In genomic region chr7:22855049-22855392, GRCh38 we compare ENCODE assay signal across 8 cellular contexts. TPM values are rescaled to one million over a fixed set of nuclear protein-coding genes. Genes with fewer than 3 reads are reported as not detected.
DNase-seq lines count a peak whose midpoint lies in the region; ATAC-seq, FAIRE-seq and TF ChIP-seq lines count a peak whose summit lies in the region.

No MANE protein-coding gene starts in this region.

- H3K4me3 ChIP-seq in stomach, result peak overlapping the region; percentile 70 to 79 (median 74)

- TF ChIP-seq CTCF in foreskin keratinocyte (conservative IDR thresholded peaks at IDR 0.05) (peak; percentile 4), stomach (IDR thresholded peaks at IDR 0.05) (no peak)

- FAIRE-seq in RCC 7860 (lab: Jason Lieb, UNC), result no peak

- peaks cover 1% of the 10 kb centered on the region for H3K27me3 Mint-ChIP-seq in activated CD4-positive, alpha-beta T cell treated with anti-CD3 and anti-CD28 coated beads, Interleukin-2, amount 10 ng/mL, durations not matched to agents 24 days and 14 days

- peaks cover 32% of the 10 kb centered on the region for H3K4me1 Mint-ChIP-seq in activated CD4-positive, alpha-beta T cell treated with anti-CD3 and anti-CD28 coated beads, Interleukin-2, amount 10 ng/mL, durations not matched to agents 24 days and 14 days

- peak overlapping the region; percentile 93 for H3K27ac Mint-ChIP-seq in activated CD4-positive, alpha-beta T cell treated with anti-CD3 and anti-CD28 coated beads, Interleukin-2, amount 10 ng/mL, durations not matched to agents 24 days and 14 days

- no peaks in the 10 kb centered on the region for H3K27me3 ChIP-seq in foreskin keratinocyte
- no peaks in the 10 kb centered on the region for H3K27me3 ChIP-seq in stomach

- no peak for TF ChIP-seq POLR2A in stomach (IDR thresholded peaks at IDR 0.05)

- no peak for TF ChIP-seq EP300 in stomach (IDR thresholded peaks at IDR 0.05)

- peaks cover 42% of the 10 kb centered on the region for H3K4me1 ChIP-seq in foreskin keratinocyte
- H3K4me1 ChIP-seq in stomach, result peaks cover 10 to 43% (median 23%) of the 10 kb centered on the region in 4 donors

- no peaks in the 10 kb centered on the region for H3K9me3 ChIP-seq in stomach

- no peaks in the 10 kb centered on the region for H3K9me3 Mint-ChIP-seq in activated CD4-positive, alpha-beta T cell treated with anti-CD3 and anti-CD28 coated beads, Interleukin-2, amount 10 ng/mL, durations not matched to agents 24 days and 14 days

- peaks cover 34% of the 10 kb centered on the region for H3K36me3 Mint-ChIP-seq in activated CD4-positive, alpha-beta T cell treated with anti-CD3 and anti-CD28 coated beads, Interleukin-2, amount 10 ng/mL, durations not matched to agents 24 days and 14 days (ENCODE audit: low read depth)

- peak overlapping the region; percentile 98 for H3K4me3 Mint-ChIP-seq in activated CD4-positive, alpha-beta T cell treated with anti-CD3 and anti-CD28 coated beads, Interleukin-2, amount 10 ng/mL, durations not matched to agents 24 days and 14 days

- DNase-seq in activated CD4-positive, alpha-beta T cell treated with anti-CD3 and anti-CD28 coated beads, Interleukin-2, amount 10 ng/mL, durations not matched to agents 24 days and 14 days, result no peak
- no peak for DNase-seq in activated CD4-positive, alpha-beta T cell treated with anti-CD3 and anti-CD28 coated beads for 48 hours
- peak; percentile 20 for DNase-seq in RCC 7860 (ENCODE audit: low spot score)
- DNase-seq in foreskin keratinocyte, result no peak
- no peak for DNase-seq in stomach
- no peak for DNase-seq in epidermal melanocyte (ENCODE audit: insufficient read length, low spot score)
- no peak for DNase-seq in activated gamma-delta T cell treated with Interleukin-2 at 50 U/mL for 16 hours

- intact Hi-C loops in activated CD4-positive, alpha-beta T cell treated with anti-CD3 and anti-CD28 coated beads, Interleukin-2, amount 10 ng/mL, durations not matched to agents 24 days and 14 days (cut with micrococcal nuclease), result loop anchor here (1.0 to 10.0 kb wide), 5 partner anchors 30 to 330 kb away; partner anchors contain the start of genes HYCC1, KLHL7, NUP42 and TOMM7
- intact Hi-C loops in stomach (cut with DNase I; ENCODE audit: low total_unique reads), result no loop called here

- ATAC-seq in foreskin keratinocyte (no peak), HG02981 (IDR thresholded peaks at IDR 0.05; ENCODE audit: unreplicated experiment) (no peak)

- WGBS in stomach, 5 donors, result 24 to 38% (median 34%) methylated on average over 9 of the region's 9 CpGs

- peak overlapping the region; percentile 94 for H3K27ac ChIP-seq in foreskin keratinocyte
- H3K27ac ChIP-seq in stomach, result peak overlapping the region; percentile 50 to 98 (median 90)

- peaks cover 0 to 23% (median 11%) of the 10 kb centered on the region in 4 donors for H3K36me3 ChIP-seq in stomach

RNA-seq across cellular contexts. Expression of gene TOMM7, which starts 32.4 kb away (rescaled TPM):
- 196 and 201 TPM in 2 replicates for total RNA-seq in activated CD4-positive, alpha-beta T cell treated with anti-CD3 and anti-CD28 coated beads, Interleukin-2, amount 10 ng/mL, durations not matched to agents 24 days and 14 days
- total RNA-seq in foreskin keratinocyte, result 231 and 280 TPM in 2 replicates
- 672 and 751 TPM in 2 replicates for polyA plus RNA-seq in foreskin keratinocyte
- 100 to 1,000 TPM in 4 of 5 donors, 10 to 100 TPM in 1; 29.8 to 249 (median 153) TPM for total RNA-seq in stomach
- 100 to 1,000 TPM; 394 to 539 (median 412) TPM for polyA plus RNA-seq in stomach
